In the genomic region with DNA sequence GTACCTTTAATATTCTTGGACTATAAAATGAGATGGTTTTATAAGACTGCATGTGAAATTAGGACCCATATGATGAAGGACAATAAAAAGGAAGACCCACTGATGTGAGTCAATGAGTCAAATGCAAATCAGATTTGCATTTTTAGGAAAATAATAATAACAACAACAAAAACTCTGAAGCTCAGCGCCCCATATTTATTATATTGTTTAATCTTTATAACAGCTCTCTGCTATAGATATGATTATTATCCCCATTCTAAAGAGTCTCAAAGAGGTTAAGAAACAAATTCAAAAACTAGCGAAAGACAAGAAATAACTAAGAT, we compare ENCODE assay signal across 3 cellular contexts.
TF ChIP-seq lines count a peak whose summit lies in the region.

No MANE protein-coding gene starts in this region.

TF ChIP-seq in SK-N-SH, 30 proteins besides CTCF, POLR2A, EP300 and RAD21:
- TF ChIP-seq FOSL2 (IDR thresholded peaks at IDR 0.05; ENCODE audit: borderline replicate concordance, low read depth) (no peak), CHD2 (IDR thresholded peaks at IDR 0.05; ENCODE audit: low read length, partially characterized antibody) (no peak), FOXJ3 (CRISPR knock-in tag; IDR thresholded peaks at IDR 0.05) (no peak), RXRA (IDR thresholded peaks at IDR 0.05; ENCODE audit: borderline replicate concordance, low read depth) (no peak), ELF1 (IDR thresholded peaks at IDR 0.05) (no peak), USF2 (IDR thresholded peaks at IDR 0.05; ENCODE audit: borderline replicate concordance, low read depth, low read length) (no peak), RCOR1 (IDR thresholded peaks at IDR 0.05; ENCODE audit: low read length) (no peak), POLR2AphosphoS5 (IDR thresholded peaks at IDR 0.05; ENCODE audit: low read depth, low read length) (no peak), REST (IDR thresholded peaks at IDR 0.05; ENCODE audit: low read depth, low read length) (no peak), RFX5 (IDR thresholded peaks at IDR 0.05; ENCODE audit: low read length) (no peak), JUND (IDR thresholded peaks at IDR 0.05) (no peak), MEF2A (IDR thresholded peaks at IDR 0.05; ENCODE audit: borderline replicate concordance, low read depth) (no peak), MAX (IDR thresholded peaks at IDR 0.05; ENCODE audit: low read depth) (no peak), MXI1 (IDR thresholded peaks at IDR 0.05; ENCODE audit: low read depth, low read length) (no peak)
- TF ChIP-seq, protein P1, sequence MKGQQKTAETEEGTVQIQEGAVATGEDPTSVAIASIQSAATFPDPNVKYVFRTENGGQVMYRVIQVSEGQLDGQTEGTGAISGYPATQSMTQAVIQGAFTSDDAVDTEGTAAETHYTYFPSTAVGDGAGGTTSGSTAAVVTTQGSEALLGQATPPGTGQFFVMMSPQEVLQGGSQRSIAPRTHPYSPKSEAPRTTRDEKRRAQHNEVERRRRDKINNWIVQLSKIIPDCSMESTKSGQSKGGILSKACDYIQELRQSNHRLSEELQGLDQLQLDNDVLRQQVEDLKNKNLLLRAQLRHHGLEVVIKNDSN (IDR thresholded peaks at IDR 0.05; ENCODE audit: borderline replicate concordance, low read depth), result no peak

TF ChIP-seq in SK-N-SH treated with all-trans-retinoic acid at 6 μM for 48 hours, 23 proteins besides CTCF, POLR2A, EP300 and RAD21 (continues in another document):
- TF ChIP-seq BACH2 (CRISPR knock-in tag; IDR thresholded peaks at IDR 0.05; ENCODE audit: borderline replicate concordance) (no peak), ZFP3 (CRISPR knock-in tag; IDR thresholded peaks at IDR 0.05) (no peak), ZNF70 (CRISPR knock-in tag; IDR thresholded peaks at IDR 0.05) (no peak), PPARA (CRISPR knock-in tag; IDR thresholded peaks at IDR 0.05; ENCODE audit: borderline replicate concordance) (no peak), POU6F1 (CRISPR knock-in tag; IDR thresholded peaks at IDR 0.05; ENCODE audit: borderline replicate concordance, low read depth) (no peak), CREB5 (CRISPR knock-in tag; IDR thresholded peaks at IDR 0.05; ENCODE audit: low read depth) (no peak), ZC3H10 (CRISPR knock-in tag; IDR thresholded peaks at IDR 0.05) (no peak), ZNF8 (CRISPR knock-in tag; IDR thresholded peaks at IDR 0.05) (no peak), ISL1 (CRISPR knock-in tag; IDR thresholded peaks at IDR 0.05) (no peak), ARNTL (CRISPR knock-in tag; IDR thresholded peaks at IDR 0.05; ENCODE audit: borderline replicate concordance, low read depth) (no peak), TOX (CRISPR knock-in tag; IDR thresholded peaks at IDR 0.05; ENCODE audit: borderline replicate concordance) (no peak), TCF4 (CRISPR knock-in tag; IDR thresholded peaks at IDR 0.05; ENCODE audit: borderline replicate concordance) (no peak), GLIS3 (CRISPR knock-in tag; IDR thresholded peaks at IDR 0.05) (no peak), SNAI2 (CRISPR knock-in tag; IDR thresholded peaks at IDR 0.05) (no peak), CSDC2 (CRISPR knock-in tag; IDR thresholded peaks at IDR 0.05) (no peak)
- TF ChIP-seq, protein P2, sequence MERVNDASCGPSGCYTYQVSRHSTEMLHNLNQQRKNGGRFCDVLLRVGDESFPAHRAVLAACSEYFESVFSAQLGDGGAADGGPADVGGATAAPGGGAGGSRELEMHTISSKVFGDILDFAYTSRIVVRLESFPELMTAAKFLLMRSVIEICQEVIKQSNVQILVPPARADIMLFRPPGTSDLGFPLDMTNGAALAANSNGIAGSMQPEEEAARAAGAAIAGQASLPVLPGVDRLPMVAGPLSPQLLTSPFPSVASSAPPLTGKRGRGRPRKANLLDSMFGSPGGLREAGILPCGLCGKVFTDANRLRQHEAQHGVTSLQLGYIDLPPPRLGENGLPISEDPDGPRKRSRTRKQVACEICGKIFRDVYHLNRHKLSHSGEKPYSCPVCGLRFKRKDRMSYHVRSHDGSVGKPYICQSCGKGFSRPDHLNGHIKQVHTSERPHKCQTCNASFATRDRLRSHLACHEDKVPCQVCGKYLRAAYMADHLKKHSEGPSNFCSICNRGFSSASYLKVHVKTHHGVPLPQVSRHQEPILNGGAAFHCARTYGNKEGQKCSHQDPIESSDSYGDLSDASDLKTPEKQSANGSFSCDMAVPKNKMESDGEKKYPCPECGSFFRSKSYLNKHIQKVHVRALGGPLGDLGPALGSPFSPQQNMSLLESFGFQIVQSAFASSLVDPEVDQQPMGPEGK (CRISPR knock-in tag; IDR thresholded peaks at IDR 0.05; ENCODE audit: borderline replicate concordance), result no peak
- TF ChIP-seq, protein P3, sequence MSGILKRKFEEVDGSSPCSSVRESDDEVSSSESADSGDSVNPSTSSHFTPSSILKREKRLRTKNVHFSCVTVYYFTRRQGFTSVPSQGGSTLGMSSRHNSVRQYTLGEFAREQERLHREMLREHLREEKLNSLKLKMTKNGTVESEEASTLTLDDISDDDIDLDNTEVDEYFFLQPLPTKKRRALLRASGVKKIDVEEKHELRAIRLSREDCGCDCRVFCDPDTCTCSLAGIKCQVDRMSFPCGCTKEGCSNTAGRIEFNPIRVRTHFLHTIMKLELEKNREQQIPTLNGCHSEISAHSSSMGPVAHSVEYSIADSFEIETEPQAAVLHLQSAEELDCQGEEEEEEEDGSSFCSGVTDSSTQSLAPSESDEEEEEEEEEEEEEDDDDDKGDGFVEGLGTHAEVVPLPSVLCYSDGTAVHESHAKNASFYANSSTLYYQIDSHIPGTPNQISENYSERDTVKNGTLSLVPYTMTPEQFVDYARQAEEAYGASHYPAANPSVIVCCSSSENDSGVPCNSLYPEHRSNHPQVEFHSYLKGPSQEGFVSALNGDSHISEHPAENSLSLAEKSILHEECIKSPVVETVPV (CRISPR knock-in tag; IDR thresholded peaks at IDR 0.05), result no peak

TF ChIP-seq in HCT116, 20 proteins besides CTCF, POLR2A, EP300 and RAD21:
- no peak for TF ChIP-seq EZH2phosphoT487 (IDR thresholded peaks at IDR 0.05; ENCODE audit: borderline replicate concordance)
- TF ChIP-seq EGR1 (IDR thresholded peaks at IDR 0.05; ENCODE audit: low read depth), result 0 out of 2 replicates have a peak, but pooled peaks have one; percentile 15
